ENCODE assay signal across 1 cellular context in genomic region chr3:63964287-63965073, GRCh38.
TF ChIP-seq lines count a peak whose summit lies in the region.

No MANE protein-coding gene starts in this region.

TF ChIP-seq in HepG2, 621 proteins besides CTCF, POLR2A, EP300 and RAD21:
- TF ChIP-seq ZBTB10 (CRISPR knock-in tag; IDR thresholded peaks at IDR 0.05; ENCODE audit: borderline replicate concordance) (no peak), NFYC (CRISPR knock-in tag; IDR thresholded peaks at IDR 0.05) (no peak), ZNF878 (CRISPR knock-in tag; IDR thresholded peaks at IDR 0.05) (no peak), TBX2 (CRISPR knock-in tag; IDR thresholded peaks at IDR 0.05; ENCODE audit: borderline replicate concordance) (no peak), GPN1 (CRISPR knock-in tag; IDR thresholded peaks at IDR 0.05; ENCODE audit: borderline replicate concordance) (no peak), ZNF331 (CRISPR knock-in tag; IDR thresholded peaks at IDR 0.05) (no peak), ZMYM4 (CRISPR knock-in tag; IDR thresholded peaks at IDR 0.05) (no peak), ZNF468 (CRISPR knock-in tag; IDR thresholded peaks at IDR 0.05) (no peak), RARG (CRISPR knock-in tag; IDR thresholded peaks at IDR 0.05; ENCODE audit: low read depth) (no peak), ZNF768 (CRISPR knock-in tag; IDR thresholded peaks at IDR 0.05) (no peak), ZNF431 (CRISPR knock-in tag; IDR thresholded peaks at IDR 0.05; ENCODE audit: borderline replicate concordance, low read depth) (no peak), ZFAT (CRISPR knock-in tag; conservative IDR thresholded peaks at IDR 0.05) (no peak), ZNF660 (CRISPR knock-in tag; IDR thresholded peaks at IDR 0.05; ENCODE audit: borderline replicate concordance, low read depth) (no peak), ZMAT5 (CRISPR knock-in tag; IDR thresholded peaks at IDR 0.05; ENCODE audit: borderline replicate concordance, low read depth) (no peak)
TF ChIP-seq in HepG2: peak in this region for 0.
